Comparison of ENCODE assay signal across 8 cellular contexts in the genomic region with DNA sequence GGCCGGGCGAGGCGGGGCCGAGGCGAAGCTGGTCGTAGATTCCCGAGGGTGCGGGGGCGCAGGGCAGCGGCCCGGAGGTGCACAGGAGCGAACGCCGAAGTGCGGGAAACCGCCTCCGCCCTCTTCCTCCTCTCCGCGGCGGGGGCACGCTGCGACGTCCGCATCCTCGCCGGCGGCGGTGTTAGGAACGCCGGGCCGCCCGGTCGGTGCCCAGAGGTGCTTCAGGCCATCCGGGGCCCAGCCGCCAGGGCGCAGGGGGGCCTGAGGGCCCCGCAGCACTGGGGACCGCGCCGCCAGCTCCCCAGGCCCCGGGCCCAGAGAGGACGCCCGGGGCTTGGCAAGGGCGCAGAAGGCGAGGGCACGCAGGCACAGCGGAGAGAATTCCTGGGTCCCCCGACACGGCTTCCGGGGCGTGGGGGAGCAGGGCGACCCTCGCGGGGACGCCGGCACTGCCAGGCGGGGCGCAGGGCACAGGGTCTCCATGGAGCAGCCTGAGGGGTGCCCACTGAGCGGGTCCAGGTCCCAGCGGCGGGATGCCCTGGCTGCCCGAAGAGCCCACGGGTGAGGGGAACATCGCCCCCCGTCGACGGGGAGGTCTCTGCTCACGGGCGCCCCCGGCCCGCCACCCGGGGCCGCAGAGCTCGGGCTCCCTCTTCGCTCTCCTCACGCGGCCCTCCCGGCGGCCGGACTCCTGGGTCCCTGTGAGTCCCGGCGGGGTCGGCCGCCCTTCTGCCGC. TPM values are rescaled to one million over a fixed set of nuclear protein-coding genes. Genes with fewer than 3 reads are reported as not detected.
DNase-seq lines count a peak whose midpoint lies in the region; ATAC-seq, FAIRE-seq and TF ChIP-seq lines count a peak whose summit lies in the region.

No MANE protein-coding gene starts in this region.

- ATAC-seq in GM19455 (IDR thresholded peaks at IDR 0.05; ENCODE audit: unreplicated experiment) (peak; percentile 22), left colon (peak; percentile 11)
- ATAC-seq in activated naive CD8-positive, alpha-beta T cell treated with anti-CD3 and anti-CD28 coated beads, Interleukin-2, amount 50 U/mL, for 24 hours = peak; percentile 5
- peak; percentile 34 for ATAC-seq in stimulated activated memory B cell treated with anti-CD40 and anti-IgM and Interleukin-4, amounts not matched to agents 10 μg/mL and 1 μg/mL and 100 μg/mL, for 72 hours

- H3K27ac ChIP-seq in CD4-positive, alpha-beta memory T cell (ENCODE audit: low read depth, low read length) = peak overlapping the region; percentile 9

- peak overlapping the region in 3 of 8 donors; percentile 4 to 9 (median 6) for H3K4me3 Mint-ChIP-seq in CD4-positive, alpha-beta memory T cell
- H3K4me3 Mint-ChIP-seq in activated naive CD8-positive, alpha-beta T cell treated with anti-CD3 and anti-CD28 coated beads, Interleukin-2, amount 50 U/mL, for 24 hours = peak overlapping the region; percentile 53
- peak overlapping the region; percentile 68 for H3K4me3 Mint-ChIP-seq in stimulated activated memory B cell treated with anti-CD40 and anti-IgM and Interleukin-4, amounts not matched to agents 10 μg/mL and 1 μg/mL and 100 μg/mL, for 72 hours

- POLR2A ChIA-PET in CD4-positive, alpha-beta memory T cell (lab: Charles Lee; ENCODE audit: partially characterized antibody) = interaction anchor here (1.0 to 5.5 kb wide), 3 partner anchors 28 to 57 kb away, joined by 3 to 37 read pairs (median 4); partner anchors contain the start of gene MLLT6

- TF ChIP-seq POLR2A in GM12892 (IDR thresholded peaks at IDR 0.05; ENCODE audit: low read depth, low read length) = no peak

- intact Hi-C loops in CD4-positive, alpha-beta memory T cell (cut with micrococcal nuclease) = loop anchor here (2.0 kb wide), 1 partner anchor 115 kb away; no protein-coding TSS in a partner anchor
- intact Hi-C loops in left colon (cut with DNase I, micrococcal nuclease) = no loop called here

- no peaks in the 10 kb centered on the region for H3K36me3 Mint-ChIP-seq in CD4-positive, alpha-beta memory T cell
- peaks cover 10% of the 10 kb centered on the region for H3K36me3 Mint-ChIP-seq in activated naive CD8-positive, alpha-beta T cell treated with anti-CD3 and anti-CD28 coated beads, Interleukin-2, amount 50 U/mL, for 24 hours (ENCODE audit: low read depth)
- H3K36me3 Mint-ChIP-seq in stimulated activated memory B cell treated with anti-CD40 and anti-IgM and Interleukin-4, amounts not matched to agents 10 μg/mL and 1 μg/mL and 100 μg/mL, for 72 hours = no peaks in the 10 kb centered on the region

- H3K27ac Mint-ChIP-seq in CD4-positive, alpha-beta memory T cell = no peak overlapping the region
- no peak overlapping the region for H3K27ac Mint-ChIP-seq in activated naive CD8-positive, alpha-beta T cell treated with anti-CD3 and anti-CD28 coated beads, Interleukin-2, amount 50 U/mL, for 24 hours
- H3K27ac Mint-ChIP-seq in stimulated activated memory B cell treated with anti-CD40 and anti-IgM and Interleukin-4, amounts not matched to agents 10 μg/mL and 1 μg/mL and 100 μg/mL, for 72 hours = no peak overlapping the region

- no peak for FAIRE-seq in GM12892 (lab: Jason Lieb, UNC)

- H3K4me3 ChIP-seq in CD4-positive, alpha-beta memory T cell (ENCODE audit: low read length in 2 of 2) = peak overlapping the region in 1 of 2 donors; percentile 52
- peak overlapping the region; percentile 56 for H3K4me3 ChIP-seq in MG63

- peak in 4 of 5 donors; percentile 23 to 29 (median 26) for DNase-seq in CD4-positive, alpha-beta memory T cell
- DNase-seq in MG63 (no peak), left colon (no peak), GM12892 (ENCODE audit: insufficient read length) (no peak), NCI-H1694 treated with DMSO at 0.1 percent for 48 hours (lab: John Stamatoyannopoulos, UW) (no peak)
- DNase-seq in activated naive CD8-positive, alpha-beta T cell treated with anti-CD3 and anti-CD28 coated beads, Interleukin-2, amount 50 U/mL, for 24 hours = peak; percentile 45

- CTCF ChIA-PET in CD4-positive, alpha-beta memory T cell (lab: Charles Lee; ENCODE audit: partially characterized antibody) = interaction anchor here (1.5 to 8.2 kb wide), 3 partner anchors 33 to 118 kb away, joined by 4 to 198 read pairs (median 6); partner anchors contain the start of gene CISD3

- H3K27me3 ChIP-seq in CD4-positive, alpha-beta memory T cell (ENCODE audit: insufficient read depth, low read length) = peaks cover 18% of the 10 kb centered on the region
- peaks cover 14% of the 10 kb centered on the region for H3K27me3 ChIP-seq in MG63

- no peaks in the 10 kb centered on the region for H3K36me3 ChIP-seq in CD4-positive, alpha-beta memory T cell (ENCODE audit: insufficient read depth, low read length)
- no peaks in the 10 kb centered on the region for H3K36me3 ChIP-seq in MG63

- no peaks in the 10 kb centered on the region for H3K9me3 Mint-ChIP-seq in CD4-positive, alpha-beta memory T cell
- H3K9me3 Mint-ChIP-seq in activated naive CD8-positive, alpha-beta T cell treated with anti-CD3 and anti-CD28 coated beads, Interleukin-2, amount 50 U/mL, for 24 hours = no peaks in the 10 kb centered on the region
- no peaks in the 10 kb centered on the region for H3K9me3 Mint-ChIP-seq in stimulated activated memory B cell treated with anti-CD40 and anti-IgM and Interleukin-4, amounts not matched to agents 10 μg/mL and 1 μg/mL and 100 μg/mL, for 72 hours

- H3K27me3 Mint-ChIP-seq in CD4-positive, alpha-beta memory T cell = peaks cover 24 to 37% of the 10 kb centered on the region in 2 donors
- peaks cover 22% of the 10 kb centered on the region for H3K27me3 Mint-ChIP-seq in activated naive CD8-positive, alpha-beta T cell treated with anti-CD3 and anti-CD28 coated beads, Interleukin-2, amount 50 U/mL, for 24 hours
- peaks cover 38% of the 10 kb centered on the region for H3K27me3 Mint-ChIP-seq in stimulated activated memory B cell treated with anti-CD40 and anti-IgM and Interleukin-4, amounts not matched to agents 10 μg/mL and 1 μg/mL and 100 μg/mL, for 72 hours

- peaks cover 5 to 25% (median 11%) of the 10 kb centered on the region in 4 donors for H3K4me1 Mint-ChIP-seq in CD4-positive, alpha-beta memory T cell
- H3K4me1 Mint-ChIP-seq in activated naive CD8-positive, alpha-beta T cell treated with anti-CD3 and anti-CD28 coated beads, Interleukin-2, amount 50 U/mL, for 24 hours = peaks cover 53% of the 10 kb centered on the region
- peaks cover 43% of the 10 kb centered on the region for H3K4me1 Mint-ChIP-seq in stimulated activated memory B cell treated with anti-CD40 and anti-IgM and Interleukin-4, amounts not matched to agents 10 μg/mL and 1 μg/mL and 100 μg/mL, for 72 hours

- H3K4me1 ChIP-seq in CD4-positive, alpha-beta memory T cell (ENCODE audit: insufficient read depth, low read length) = peaks cover 11% of the 10 kb centered on the region

- H3K9me3 ChIP-seq in CD4-positive, alpha-beta memory T cell (ENCODE audit: control insufficient read depth in 1 of 2, low read length in 2 of 2) = no peaks in the 10 kb centered on the region
- no peaks in the 10 kb centered on the region for H3K9me3 ChIP-seq in MG63

RNA-seq across cellular contexts. Expression of gene EPOP, which starts 0.6 kb away (rescaled TPM):
- total RNA-seq in CD4-positive, alpha-beta memory T cell = under 1 TPM; 0.09 to 0.25 TPM
- polyA plus RNA-seq in CD4-positive, alpha-beta memory T cell = not detected
- 6.4 and 7.9 TPM in 2 replicates for total RNA-seq in MG63 (2014; rRNA removed; shearing (Covaris generic); ENCODE audit: low replicate concordance)
- under 1 TPM; 0.22 to 0.46 TPM for total RNA-seq in left colon
- polyA plus RNA-seq in GM12892 (2012; ENCODE audit: missing spikeins) = 5.2 TPM

RNA-seq across cellular contexts. Expression of gene MLLT6, which starts 30.9 kb away (rescaled TPM):
- total RNA-seq in CD4-positive, alpha-beta memory T cell = 100 to 1,000 TPM; 493 to 505 TPM
- polyA plus RNA-seq in CD4-positive, alpha-beta memory T cell = 10 to 100 TPM in 1 of 2 donors, 1 to 10 TPM in 1; 3.0 to 14.1 TPM
- total RNA-seq in MG63 (2014; rRNA removed; shearing (Covaris generic); ENCODE audit: low replicate concordance) = 11.7 and 17.5 TPM in 2 replicates
- total RNA-seq in left colon = 10 to 100 TPM; 82.5 to 87.9 TPM
- 50.6 TPM for polyA plus RNA-seq in GM12892 (2012; ENCODE audit: missing spikeins)

RNA-seq across cellular contexts. Expression of gene CISD3, which starts 56.0 kb away (rescaled TPM):
- 10 to 100 TPM; 12.5 to 13.5 TPM for total RNA-seq in CD4-positive, alpha-beta memory T cell
- 10 to 100 TPM; 55.3 to 57.6 TPM for polyA plus RNA-seq in CD4-positive, alpha-beta memory T cell
- total RNA-seq in MG63 (2014; rRNA removed; shearing (Covaris generic); ENCODE audit: low replicate concordance) = 7.7 and 29.1 TPM in 2 replicates
- total RNA-seq in left colon = 10 to 100 TPM; 91.6 to 99.8 TPM
- 15.2 TPM for polyA plus RNA-seq in GM12892 (2012; ENCODE audit: missing spikeins)

Comparison
In these comparisons a context has a peak if more than half of its experiments do, and no peak if none do; other contexts are left out.
1. DNase-seq: peak in CD4-positive, alpha-beta memory T cell (4 of 5) and activated naive CD8-positive, alpha-beta T cell treated with anti-CD3 and anti-CD28 coated beads, Interleukin-2, amount 50 U/mL, for 24 hours (single experiment); none in MG63 (single experiment), left colon (0 of 2), GM12892 (single experiment) and NCI-H1694 treated with DMSO at 0.1 percent for 48 hours (single experiment).
2. RNA of gene MLLT6, which starts 30.9 kb away (total RNA-seq): 493 to 505 TPM in CD4-positive, alpha-beta memory T cell; 82.5 to 87.9 TPM in left colon and 11.7 to 17.5 TPM in MG63; every median in the first group is over 4 times any median in the second.
3. Peak in every context shown above with its lines, with median percentiles within 50 percentile points of each other: ATAC-seq.